Comparison of ENCODE assay signal across 24 cellular contexts in the genomic region with DNA sequence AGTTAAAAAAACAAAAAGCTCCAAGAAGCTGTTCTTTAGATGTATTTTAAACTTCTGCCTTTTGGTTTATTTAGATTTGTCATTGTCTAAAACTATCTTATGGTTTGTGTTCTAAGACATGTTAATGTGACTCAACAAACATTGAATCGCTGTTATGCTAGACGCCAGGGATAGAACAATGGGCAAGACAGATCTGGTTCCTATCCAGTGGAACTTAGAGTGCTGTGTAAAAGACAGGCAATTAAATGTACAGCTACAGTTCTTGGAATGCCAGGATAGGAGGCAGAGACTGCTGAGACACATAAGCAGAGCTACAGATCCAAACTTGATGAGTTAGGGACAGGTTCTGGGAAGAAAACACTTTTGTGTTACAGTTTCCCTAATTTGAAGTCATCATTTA. TPM values are rescaled to one million over a fixed set of nuclear protein-coding genes. Genes with fewer than 3 reads are reported as not detected.
DNase-seq lines count a peak whose midpoint lies in the region; ATAC-seq, FAIRE-seq and TF ChIP-seq lines count a peak whose summit lies in the region.
"Had no signal": no experiment of that assay in that cellular context is flagged by ENCODE, and none has a peak within 500 bp of the region (broad histone marks: within the 10 kb centered on the region; RNA-seq: fewer than 3 reads in every experiment).

No MANE protein-coding gene starts in this region.

- H3K4me1 ChIP-seq in SJSA1 (replicated peaks) (peaks cover 22% of the 10 kb centered on the region), keratinocyte (ENCODE audit: control insufficient read depth, extremely low read depth, insufficient read depth, low read length) (no peaks in the 10 kb centered on the region)
- H3K4me1 ChIP-seq: right atrium auricular region had no signal

- no peaks in the 10 kb centered on the region for H3K9me3 ChIP-seq in SJSA1 (replicated peaks)
- H3K9me3 ChIP-seq in keratinocyte (ENCODE audit: control insufficient read depth, low read depth, low read length) = no peaks in the 10 kb centered on the region
- H3K9me3 ChIP-seq: right atrium auricular region had no signal

- no peaks in the 10 kb centered on the region for H3K27me3 ChIP-seq in SJSA1 (replicated peaks)
- no peaks in the 10 kb centered on the region for H3K27me3 ChIP-seq in keratinocyte (ENCODE audit: control insufficient read depth, extremely low read depth, insufficient read depth, low read length)
- H3K27me3 ChIP-seq: right atrium auricular region had no signal

- no peak overlapping the region for H3K4me2 ChIP-seq in keratinocyte (ENCODE audit: control insufficient read depth, extremely low read depth, insufficient read depth, low read depth, low read length)

- no peaks in the 10 kb centered on the region for H3K36me3 ChIP-seq in SJSA1
- H3K36me3 ChIP-seq in keratinocyte (ENCODE audit: control insufficient read depth in 2 of 2, extremely low read depth in 1 of 2, insufficient read depth in 2 of 2, low read length in 2 of 2) = no peaks in the 10 kb centered on the region

- H3K27ac ChIP-seq in SJSA1 (peak overlapping the region; percentile 4; the same call in 1 of the 2 replicates), keratinocyte (ENCODE audit: control insufficient read depth, insufficient read depth, low read length) (no peak overlapping the region)
- H3K27ac ChIP-seq: right atrium auricular region, RWPE1 had no signal

- H2AFZ ChIP-seq in keratinocyte (ENCODE audit: control insufficient read depth, low read length) = no peak overlapping the region

- H3K79me2 ChIP-seq in keratinocyte (ENCODE audit: control insufficient read depth, insufficient read depth, low read length) = no peaks in the 10 kb centered on the region

- DNase-seq in SJSA1 (ENCODE audit: low read depth in 1 of 2, low spot score in 2 of 2) (peak; percentile 72 to 76), dermis blood vessel endothelial cell (peak; percentile 64), keratinocyte (ENCODE audit: low read depth, low spot score) (no peak), putamen (ENCODE audit: low spot score) (no peak)
- DNase-seq: ACHN; activated CD4-positive, alpha-beta T cell treated with anti-CD3 and anti-CD28 coated beads, Interleukin-2, amount 10 ng/mL, durations not matched to agents 7 days and 5 days; activated effector memory CD4-positive, alpha-beta T cell treated with Interleukin-2 at 50 U/mL for 16 hours; cerebellar nuclear complex; effector CD8-positive, alpha-beta T cell; foreskin melanocyte; GDM1; KG1; left cardiac atrium; NCI-H1930; stimulated activated CD4-positive, alpha-beta T cell treated with anti-CD3 and anti-CD28 coated beads, Interleukin-15, amount 100 ng/mL, for 24 hours; T-cell had no signal

- TF ChIP-seq CTCF in keratinocyte (optimal IDR thresholded peaks at IDR 0.05 in 1 of 3, IDR thresholded peaks at IDR 0.05 in 1 of 3, conservative IDR thresholded peaks at IDR 0.05 in 1 of 3; ENCODE audit: extremely low read depth in 1 of 3, insufficient read depth in 2 of 3, low read length in 3 of 3) = no peak

- ATAC-seq in HG02884 (IDR thresholded peaks at IDR 0.05; ENCODE audit: unreplicated experiment) (no peak), GM21447 (IDR thresholded peaks at IDR 0.05; ENCODE audit: unreplicated experiment) (no peak), HG03565 (IDR thresholded peaks at IDR 0.05; ENCODE audit: unreplicated experiment) (no peak)
- ATAC-seq: GM12878, left cardiac atrium, T-cell had no signal

- FAIRE-seq in G401.6 (lab: Jason Lieb, UNC) = peak; percentile 17
- FAIRE-seq in keratinocyte (lab: Jason Lieb, UNC) = peak; percentile 70
- FAIRE-seq: D721Med, GM12878 had no signal

- no peak overlapping the region for H3K4me3 ChIP-seq in SJSA1
- H3K4me3 ChIP-seq in keratinocyte (ENCODE audit: control insufficient read depth in 2 of 3, extremely low read depth in 1 of 3, insufficient read depth in 2 of 3, low read depth in 1 of 3, low read length in 3 of 3) = no peak overlapping the region
- H3K4me3 ChIP-seq: GM12878, right atrium auricular region had no signal

- no peak overlapping the region for H3K9ac ChIP-seq in keratinocyte (ENCODE audit: control insufficient read depth, extremely low read depth, insufficient read depth, low read length)

- H3K9me1 ChIP-seq in keratinocyte (ENCODE audit: control insufficient read depth, extremely low read depth, insufficient read depth, low read length) = no peaks in the 10 kb centered on the region

- no peaks in the 10 kb centered on the region for H4K20me1 ChIP-seq in keratinocyte (ENCODE audit: control insufficient read depth, extremely low read depth, insufficient read depth, low read length)

- dilution Hi-C loops in keratinocyte (cut with MboI; ENCODE audit: extremely low pct_ligation_motif_present, low sequenced_read_pairs) = no loop called here

RNA-seq across cellular contexts. Expression of a gene that starts 22.4 kb away (rescaled TPM):
- 33.1 and 127 TPM in 2 replicates for total RNA-seq in SJSA1 (2014; rRNA removed; shearing (Covaris generic))
- total RNA-seq in dermis blood vessel endothelial cell = 3.4 and 6.5 TPM in 2 replicates
- 2.3 to 5.5 TPM (median 3.3 TPM) in 3 replicates for polyA plus RNA-seq in keratinocyte
- polyA plus RNA-seq in keratinocyte (2011; ENCODE audit: low read depth) = 27.2 TPM
- 2.3 and 4.1 TPM in 2 replicates for polyA plus RNA-seq in keratinocyte (2011; cell fraction: cytosol; rRNA removed)
- 3.0 and 3.5 TPM in 2 replicates for polyA plus RNA-seq in keratinocyte (2011; cell fraction: nucleus; rRNA removed)
- 3.6 and 5.2 TPM in 2 replicates for polyA plus RNA-seq in keratinocyte (2012; ENCODE audit: low replicate concordance)
- 0.72 to 2.0 TPM (median 1.2 TPM) in 3 replicates for polyA minus RNA-seq in keratinocyte
- 8.4 TPM for polyA minus RNA-seq in keratinocyte (2011; cell fraction: cytosol; rRNA and poly(A)+ RNA removed)
- polyA minus RNA-seq in keratinocyte (2011; cell fraction: nucleus; rRNA and poly(A)+ RNA removed) = 2.6 and 3.3 TPM in 2 replicates

RNA-seq across cellular contexts. Expression of a gene that starts 28.1 kb away (rescaled TPM):
- 517 and 555 TPM in 2 replicates for total RNA-seq in SJSA1 (2014; rRNA removed; shearing (Covaris generic))
- 97.4 and 198 TPM in 2 replicates for total RNA-seq in dermis blood vessel endothelial cell
- 467 to 857 TPM (median 731 TPM) in 3 replicates for polyA plus RNA-seq in keratinocyte
- polyA plus RNA-seq in keratinocyte (2011; ENCODE audit: low read depth) = 205 TPM
- 632 and 931 TPM in 2 replicates for polyA plus RNA-seq in keratinocyte (2011; cell fraction: cytosol; rRNA removed)
- 215 and 284 TPM in 2 replicates for polyA plus RNA-seq in keratinocyte (2011; cell fraction: nucleus; rRNA removed)
- 444 and 445 TPM in 2 replicates for polyA plus RNA-seq in keratinocyte (2012; ENCODE audit: low replicate concordance)
- 104 to 148 TPM (median 122 TPM) in 3 replicates for polyA minus RNA-seq in keratinocyte
- 171 TPM for polyA minus RNA-seq in keratinocyte (2011; cell fraction: cytosol; rRNA and poly(A)+ RNA removed)
- 40.5 and 42.9 TPM in 2 replicates for polyA minus RNA-seq in keratinocyte (2011; cell fraction: nucleus; rRNA and poly(A)+ RNA removed)

Comparison
In these comparisons a context has a peak if more than half of its experiments do, and no peak if none do; other contexts are left out.
1. DNase-seq: peak in SJSA1 (2 of 2) and dermis blood vessel endothelial cell (single experiment); none in keratinocyte (single experiment) and putamen (single experiment).